Comparison of ENCODE assay signal across 7 cellular contexts in genomic region chr1:101288491-101288944, GRCh38. TPM values are rescaled to one million over a fixed set of nuclear protein-coding genes. Genes with fewer than 3 reads are reported as not detected.
A peak's percentile ranks its signal among the peaks of the same experiment; 100 is the strongest.
DNase-seq lines count a peak whose midpoint lies in the region; ATAC-seq, FAIRE-seq and TF ChIP-seq lines count a peak whose summit lies in the region.

No MANE protein-coding gene starts in this region.

- TF ChIP-seq CTCF in GM12872 (IDR thresholded peaks at IDR 0.05; ENCODE audit: insufficient read depth, low read depth, low read length) = peak; percentile 86
- TF ChIP-seq CTCF in breast epithelium (IDR thresholded peaks at IDR 0.05) = peak; percentile 73 to 84 (median 76)

- no peaks in the 10 kb centered on the region for H3K4me1 ChIP-seq in breast epithelium

- no peak overlapping the region for H3K27ac ChIP-seq in breast epithelium

- peak; percentile 58 for DNase-seq in NCI-H1694 treated with DMSO at 0.1 percent for 48 hours (lab: John Stamatoyannopoulos, UW)
- peak; percentile 35 for DNase-seq in UCSD-AML1 (lab: John Stamatoyannopoulos, UW; ENCODE audit: unreplicated experiment)
- DNase-seq in breast epithelium (ENCODE audit: low spot score in 2 of 2) = peak; percentile 31 to 58
- peak; percentile 67 for DNase-seq in stimulated activated CD4-positive, alpha-beta T cell treated with anti-CD3 and anti-CD28 coated beads, Interleukin-2, amount 100 ng/mL, for 4 hours (ENCODE audit: low read depth)

- H3K9me3 ChIP-seq in breast epithelium = peaks cover 0 to 8% of the 10 kb centered on the region in 2 donors

- ATAC-seq in HG02678 (IDR thresholded peaks at IDR 0.05; ENCODE audit: unreplicated experiment) = peak; percentile 50

- no peak for TF ChIP-seq POLR2A in breast epithelium (IDR thresholded peaks at IDR 0.05)

- H3K4me3 ChIP-seq in breast epithelium = no peak overlapping the region

- H3K27me3 ChIP-seq in breast epithelium = no peaks in the 10 kb centered on the region

- H3K36me3 ChIP-seq in breast epithelium = no peaks in the 10 kb centered on the region

- intact Hi-C loops in breast epithelium (cut with DNase I; ENCODE audit: low total_unique reads) = loop anchor here (5.0 kb wide), 1 partner anchor 366 kb away; no protein-coding TSS in a partner anchor

- FAIRE-seq in islet of Langerhans (lab: Jason Lieb, UNC) = peak; percentile 85

RNA-seq across cellular contexts. Expression of gene S1PR1, which starts 51.7 kb away (rescaled TPM):
- 100 to 1,000 TPM in 1 of 3 donors, 10 to 100 TPM in 2; 28.2 to 133 (median 64.6) TPM for total RNA-seq in breast epithelium
